ENCODE assay signal across 28 cellular contexts in genomic region chr3:168973897-168974296, GRCh38.
"Had no signal": no experiment of that assay in that cellular context is flagged by ENCODE, and none has a peak within 500 bp of the region (broad histone marks: within the 10 kb centered on the region; RNA-seq: fewer than 3 reads in every experiment).

No MANE protein-coding gene starts in this region.

- ATAC-seq: activated CD8-positive, alpha-beta memory T cell treated with anti-CD3 and anti-CD28 coated beads, Interleukin-2, amount 10 ng/mL, durations not matched to agents 7 days and 5 days; Right ventricle myocardium inferior; SK-N-SH treated with all-trans-retinoic acid at 6 μM for 48 hours had no signal

- DNase-seq: activated CD4-positive, alpha-beta memory T cell treated with anti-CD3 and anti-CD28 coated beads, Interleukin-2, amount 10 ng/mL, durations not matched to agents 7 days and 5 days; activated CD4-positive, alpha-beta T cell treated with anti-CD3 and anti-CD28 coated beads for 1 hour; activated CD4-positive, alpha-beta T cell treated with anti-CD3 and anti-CD28 coated beads for 48 hours; activated CD4-positive, CD25-positive, alpha-beta regulatory T cell; activated CD8-positive, alpha-beta memory T cell treated with anti-CD3 and anti-CD28 coated beads for 24 hours; activated CD8-positive, alpha-beta memory T cell treated with anti-CD3 and anti-CD28 coated beads, Interleukin-2, amount 10 ng/mL, durations not matched to agents 7 days and 5 days; activated CD8-positive, alpha-beta memory T cell treated with anti-CD3 and anti-CD28 coated beads, Interleukin-2, amount 50 U/mL, for 48 hours; activated effector memory CD4-positive, alpha-beta T cell treated with Interleukin-2 at 50 U/mL for 16 hours; activated naive CD4-positive, alpha-beta T cell; activated naive CD4-positive, alpha-beta T cell treated with anti-CD3 and anti-CD28 coated beads, Interleukin-2, amount 50 U/mL, for 16 hours; activated naive CD8-positive, alpha-beta T cell treated with anti-CD3 and anti-CD28 coated beads for 36 hours; activated T-cell treated with anti-CD3 and anti-CD28 coated beads, Interleukin-2, amount 50 U/mL, for 48 hours; amygdala; Karpas-422; KBM-7; NCI-H1417 treated with DMSO at 0.1 percent for 48 hours; NCI-H187 treated with DMSO at 0.1 percent for 48 hours; NCI-H2171 treated with DMSO at 0.1 percent for 48 hours; NCI-H2227 treated with DMSO at 0.1 percent for 48 hours; NCI-H510A treated with DMSO at 0.1 percent for 48 hours; PC-9; SIG-M5; T-helper 1 cell; T-helper 2 cell; T-helper 9 cell; WERI-Rb-1 had no signal
